Comparison of ENCODE assay signal across 11 cellular contexts in the genomic region with DNA sequence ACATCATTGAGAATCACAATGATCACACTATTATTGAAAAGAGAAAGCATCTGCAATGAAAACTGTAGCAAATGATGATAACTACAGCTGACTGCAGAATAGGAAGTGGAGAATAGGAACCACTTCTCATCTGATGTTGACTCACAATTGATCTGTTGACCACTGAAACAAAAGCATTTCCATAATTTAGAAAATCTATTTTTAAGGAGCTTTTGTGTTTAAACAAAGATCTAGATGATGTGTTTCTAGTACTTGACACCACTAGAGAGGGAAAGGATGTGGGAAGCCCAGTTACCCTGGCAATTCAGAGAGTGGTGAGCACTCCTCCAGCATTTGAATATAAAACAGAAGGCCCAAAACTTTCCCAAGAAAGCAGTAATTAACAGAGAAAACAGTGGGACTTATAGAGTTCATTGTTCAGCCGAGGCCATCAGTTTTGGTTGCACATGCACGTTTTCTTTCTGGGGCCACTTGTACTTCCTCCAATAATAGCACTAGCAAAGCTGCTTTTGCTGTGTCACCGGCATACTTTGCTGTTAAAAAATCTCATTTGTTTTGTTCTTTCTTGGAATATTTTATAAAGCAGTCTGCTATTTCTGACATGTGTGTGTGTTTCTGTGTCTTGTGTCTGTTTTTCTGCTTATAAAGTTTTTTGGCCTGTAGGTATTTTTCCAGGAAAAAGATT.
A peak's percentile ranks its signal among the peaks of the same experiment; 100 is the strongest.
DNase-seq lines count a peak whose midpoint lies in the region; ATAC-seq and TF ChIP-seq lines count a peak whose summit lies in the region.
"Had no signal": no experiment of that assay in that cellular context is flagged by ENCODE, and none has a peak within 500 bp of the region (broad histone marks: within the 10 kb centered on the region; RNA-seq: fewer than 3 reads in every experiment).

No MANE protein-coding gene starts in this region.

- no peak for TF ChIP-seq CTCF in hepatocyte (IDR thresholded peaks at IDR 0.05; ENCODE audit: poor library complexity)

- DNase-seq in KG1 (lab: John Stamatoyannopoulos, UW): peak; percentile 9
- peak; percentile 62 for DNase-seq in dermis blood vessel endothelial cell
- DNase-seq in NCI-H2081 treated with DMSO at 0.1 percent for 48 hours (lab: John Stamatoyannopoulos, UW): no peak
- no peak for DNase-seq in stimulated activated CD4-positive, alpha-beta T cell treated with anti-CD3 and anti-CD28 coated beads, Interleukin-2, amount 100 ng/mL, for 48 hours
- DNase-seq in central memory CD4-positive, alpha-beta T cell: no peak
- no peak for DNase-seq in hepatocyte (ENCODE audit: low spot score)
- DNase-seq: DND-41, kidney had no signal

- WGBS in hepatocyte (ENCODE audit: low lambda C conversion rate, missing lambda C conversion rate): 88% methylated on average over 3 of the region's 3 CpGs

- no peak overlapping the region for H3K4me2 ChIP-seq in hepatocyte

- H3K27ac ChIP-seq in hepatocyte: no peak overlapping the region

- ATAC-seq in GM18498 (IDR thresholded peaks at IDR 0.05; ENCODE audit: unreplicated experiment) (peak; percentile 83), GM21723 (IDR thresholded peaks at IDR 0.05; ENCODE audit: unreplicated experiment) (peak; percentile 84)

- H2AFZ ChIP-seq in hepatocyte: no peak overlapping the region

- H3K36me3 ChIP-seq in hepatocyte (replicated peaks; ENCODE audit: insufficient read depth, low read depth): no peaks in the 10 kb centered on the region

- H3K4me3 ChIP-seq in hepatocyte: no peak overlapping the region
- H3K4me3 ChIP-seq: skin epidermis had no signal

- no peaks in the 10 kb centered on the region for H3K79me2 ChIP-seq in hepatocyte

- H3K4me1 ChIP-seq in hepatocyte (ENCODE audit: insufficient read depth): no peaks in the 10 kb centered on the region

- no peaks in the 10 kb centered on the region for H3K9me3 ChIP-seq in hepatocyte (ENCODE audit: low read depth)

- no peaks in the 10 kb centered on the region for H4K20me1 ChIP-seq in hepatocyte (ENCODE audit: insufficient read depth, poor library complexity, severe bottlenecking)

- no peaks in the 10 kb centered on the region for H3K27me3 ChIP-seq in hepatocyte

- no peaks in the 10 kb centered on the region for H3K9me2 ChIP-seq in hepatocyte (replicated peaks; ENCODE audit: insufficient read depth)

Comparison
In these comparisons a context has a peak if more than half of its experiments do, and no peak if none do; other contexts are left out.
1. DNase-seq: peak in KG1 (single experiment) and dermis blood vessel endothelial cell (single experiment); none in NCI-H2081 treated with DMSO at 0.1 percent for 48 hours (single experiment), stimulated activated CD4-positive, alpha-beta T cell treated with anti-CD3 and anti-CD28 coated beads, Interleukin-2, amount 100 ng/mL, for 48 hours (0 of 2), central memory CD4-positive, alpha-beta T cell (single experiment) and hepatocyte (single experiment).